ENCODE assay signal across 23 cellular contexts in the genomic region with DNA sequence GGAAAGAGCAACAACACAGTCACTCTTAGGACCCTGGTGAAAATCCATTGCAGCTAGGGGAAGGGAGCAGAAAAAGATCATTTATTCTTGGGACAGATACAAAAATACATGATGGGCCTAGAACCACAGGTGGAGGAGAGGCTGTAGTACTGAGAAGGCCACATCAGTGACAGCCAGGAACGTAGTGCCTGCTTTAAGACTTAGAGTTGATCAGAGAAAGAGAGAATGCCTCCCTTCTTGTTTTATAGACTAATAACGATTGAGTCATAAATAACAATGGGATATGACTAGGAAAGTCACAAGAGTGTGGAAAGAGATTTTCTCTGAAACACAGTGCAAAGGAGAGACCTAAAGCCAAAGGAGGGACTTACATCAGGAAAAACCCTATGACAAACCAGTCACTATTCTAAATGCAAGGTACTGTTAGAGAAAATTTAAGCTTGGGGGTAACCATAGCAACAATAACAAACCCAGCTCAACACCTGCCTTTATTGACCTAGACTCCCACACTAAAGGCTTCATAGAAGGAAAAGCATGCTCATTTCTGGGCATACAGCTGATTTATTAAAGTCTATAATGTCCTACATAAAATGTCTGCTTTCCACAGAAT.
DNase-seq lines count a peak whose midpoint lies in the region; ATAC-seq, FAIRE-seq and TF ChIP-seq lines count a peak whose summit lies in the region.
"Had no signal": no experiment of that assay in that cellular context is flagged by ENCODE, and none has a peak within 500 bp of the region (broad histone marks: within the 10 kb centered on the region; RNA-seq: fewer than 3 reads in every experiment).

No MANE protein-coding gene starts in this region.

- H3K4me1 ChIP-seq in K562 (replicated peaks in 1 of 2; ENCODE audit: control insufficient read depth in 2 of 2, insufficient read depth in 2 of 2, low read length in 2 of 2) (no peaks in the 10 kb centered on the region), left ventricle myocardium inferior (no peaks in the 10 kb centered on the region)
- H3K4me1 ChIP-seq: BLaER1 treated with 17β-estradiol and CSF1 and Interleukin-3, amounts not matched to agents 10 nM and 100 nM; gastroesophageal sphincter had no signal

- H3K9me1 ChIP-seq in K562 (ENCODE audit: control insufficient read depth, insufficient read depth, low read length) = no peaks in the 10 kb centered on the region

- 0% methylated on average over 2 of the region's 2 CpGs for WGBS in K562 (ENCODE audit: insufficient coverage, low coverage, missing lambda C conversion rate)

- intact Hi-C loops in K562 (cut with micrococcal nuclease) (no loop called here), left ventricle myocardium inferior (cut with micrococcal nuclease) (no loop called here)

- H3K9me3 ChIP-seq in K562 (replicated peaks; ENCODE audit: control insufficient read depth, insufficient read depth, low read depth, low read length) = no peaks in the 10 kb centered on the region; the same call in 1 of the 2 replicates
- no peaks in the 10 kb centered on the region for H3K9me3 ChIP-seq in left ventricle myocardium inferior (replicated peaks)
- H3K9me3 ChIP-seq: BLaER1 treated with 17β-estradiol and CSF1 and Interleukin-3, amounts not matched to agents 10 nM and 100 nM; gastroesophageal sphincter had no signal

- H3K9ac ChIP-seq in K562 (ENCODE audit: insufficient read depth in 1 of 2, low read depth in 2 of 2, low read length in 2 of 2) = no peak overlapping the region
- H3K9ac ChIP-seq: BLaER1 treated with 17β-estradiol and CSF1 and Interleukin-3, amounts not matched to agents 10 nM and 100 nM had no signal

- H3K9me3 Mint-ChIP-seq in stimulated activated memory B cell treated with anti-CD40 and anti-IgM and Interleukin-4, amounts not matched to agents 10 μg/mL and 1 μg/mL and 100 μg/mL, for 72 hours = no peaks in the 10 kb centered on the region

- FAIRE-seq in K562 (lab: Jason Lieb, UNC) = no peak
- FAIRE-seq: small intestine, urothelium cell line had no signal

- no peaks in the 10 kb centered on the region for H3K27me3 Mint-ChIP-seq in stimulated activated memory B cell treated with anti-CD40 and anti-IgM and Interleukin-4, amounts not matched to agents 10 μg/mL and 1 μg/mL and 100 μg/mL, for 72 hours
- H3K27me3 Mint-ChIP-seq: naive thymus-derived CD8-positive, alpha-beta T cell had no signal

- H3K27ac Mint-ChIP-seq in stimulated activated memory B cell treated with anti-CD40 and anti-IgM and Interleukin-4, amounts not matched to agents 10 μg/mL and 1 μg/mL and 100 μg/mL, for 72 hours = no peak overlapping the region
- H3K27ac Mint-ChIP-seq: naive thymus-derived CD8-positive, alpha-beta T cell had no signal

- ATAC-seq in K562 (no peak), HG02759 (IDR thresholded peaks at IDR 0.05; ENCODE audit: unreplicated experiment) (no peak)
- ATAC-seq in stimulated activated memory B cell treated with anti-CD40 and anti-IgM and Interleukin-4, amounts not matched to agents 10 μg/mL and 1 μg/mL and 100 μg/mL, for 72 hours = no peak
- ATAC-seq: gastroesophageal sphincter; naive thymus-derived CD8-positive, alpha-beta T cell had no signal

- no peak for TF ChIP-seq POLR2A in K562 (conservative IDR thresholded peaks at IDR 0.05)

- TF ChIP-seq RAD21 in K562 (CRISPR knock-in tag; conservative IDR thresholded peaks at IDR 0.05 in 1 of 2, IDR thresholded peaks at IDR 0.05 in 1 of 2) = no peak

- no peak for TF ChIP-seq EP300 in K562 (IDR thresholded peaks at IDR 0.05; ENCODE audit: low read length)

- TF ChIP-seq CTCF in K562 (IDR thresholded peaks at IDR 0.05 in 2 of 3, conservative IDR thresholded peaks at IDR 0.05 in 1 of 3; ENCODE audit: insufficient read depth in 2 of 3, low read depth in 1 of 3, low read length in 3 of 3) (no peak), left ventricle myocardium inferior (IDR thresholded peaks at IDR 0.05; ENCODE audit: borderline replicate concordance) (no peak)

- H3K27ac ChIP-seq in K562 (ENCODE audit: extremely low read depth, low read depth, low read length) = no peak overlapping the region
- H3K27ac ChIP-seq in left ventricle myocardium inferior (replicated peaks) = no peak overlapping the region
- H3K27ac ChIP-seq: BLaER1 treated with 17β-estradiol and CSF1 and Interleukin-3, amounts not matched to agents 10 nM and 100 nM; gastroesophageal sphincter had no signal

- H3K79me2 ChIP-seq in K562 (ENCODE audit: control insufficient read depth, insufficient read depth, low read length) = no peaks in the 10 kb centered on the region

- no peak overlapping the region for H3K4me3 ChIP-seq in K562
- H3K4me3 ChIP-seq in left ventricle myocardium inferior = no peak overlapping the region
- H3K4me3 ChIP-seq: BLaER1 treated with 17β-estradiol and CSF1 and Interleukin-3, amounts not matched to agents 10 nM and 100 nM; gastroesophageal sphincter had no signal

- POLR2A ChIA-PET in K562 (lab: Yijun Ruan, JAX) = no interaction called here

- BruUV-seq in K562 (replicated peaks; lab: Mats Ljungman, UMichigan) = no TSS peak

- in situ Hi-C loops in K562 (cut with MboI) = no loop called here

- H3K36me3 Mint-ChIP-seq in stimulated activated memory B cell treated with anti-CD40 and anti-IgM and Interleukin-4, amounts not matched to agents 10 μg/mL and 1 μg/mL and 100 μg/mL, for 72 hours = no peaks in the 10 kb centered on the region
- H3K36me3 Mint-ChIP-seq: naive thymus-derived CD8-positive, alpha-beta T cell had no signal

- H3K4me2 ChIP-seq in K562 (ENCODE audit: insufficient read depth, low read length) = no peak overlapping the region
- H3K4me2 ChIP-seq: BLaER1 treated with 17β-estradiol and CSF1 and Interleukin-3, amounts not matched to agents 10 nM and 100 nM had no signal

- DNase-seq in NCI-H510A treated with DMSO at 0.1 percent for 48 hours (lab: John Stamatoyannopoulos, UW) (peak; percentile 8), NCI-H510A (lab: John Stamatoyannopoulos, UW) (no peak), NCI-H2029 (lab: John Stamatoyannopoulos, UW) (peak; percentile 83), K562 (ENCODE audit: extremely low read depth in 1 of 4, low spot score in 3 of 4) (no peak), left ventricle myocardium inferior (no peak)
- DNase-seq in activated CD8-positive, alpha-beta memory T cell treated with anti-CD3 and anti-CD28 coated beads, Interleukin-2, amount 50 U/mL, for 48 hours = no peak
- DNase-seq: activated naive CD4-positive, alpha-beta T cell treated with Interleukin-2 at 50 U/mL for 16 hours; anterior cingulate cortex; central memory CD4-positive, alpha-beta T cell; DND-41; Karpas-422; mesendoderm; naive thymus-derived CD8-positive, alpha-beta T cell; NCI-H1048; NCI-H524; OCI-M1; small intestine; stimulated activated CD4-positive, alpha-beta T cell treated with anti-CD3 and anti-CD28 coated beads, Interleukin-4, amount 100 ng/mL, for 4 hours had no signal

- no peaks in the 10 kb centered on the region for H3K27me3 ChIP-seq in K562 (ENCODE audit: control insufficient read depth in 2 of 2, insufficient read depth in 2 of 2, low read length in 2 of 2)
- no peaks in the 10 kb centered on the region for H3K27me3 ChIP-seq in left ventricle myocardium inferior (ENCODE audit: low read depth)
- H3K27me3 ChIP-seq: BLaER1 treated with 17β-estradiol and CSF1 and Interleukin-3, amounts not matched to agents 10 nM and 100 nM; gastroesophageal sphincter had no signal

- H3K36me3 ChIP-seq in K562 (ENCODE audit: control insufficient read depth, insufficient read depth, low read length) (no peaks in the 10 kb centered on the region), left ventricle myocardium inferior (no peaks in the 10 kb centered on the region)
- H3K36me3 ChIP-seq: BLaER1 treated with 17β-estradiol and CSF1 and Interleukin-3, amounts not matched to agents 10 nM and 100 nM; gastroesophageal sphincter had no signal

- no peaks in the 10 kb centered on the region for H4K20me1 ChIP-seq in K562 (replicated peaks; ENCODE audit: control insufficient read depth, insufficient read depth, low read length)
- H4K20me1 ChIP-seq: BLaER1 treated with 17β-estradiol and CSF1 and Interleukin-3, amounts not matched to agents 10 nM and 100 nM had no signal

- no peak overlapping the region for H2AFZ ChIP-seq in K562 (ENCODE audit: low read depth, low read length)

- CTCF ChIA-PET in K562 (lab: Yijun Ruan, JAX; ENCODE audit: low intra/inter-chr PET ratio) = interaction anchor here (0.7 kb wide), 1 partner anchor 316 kb away, joined by 3 read pairs; no protein-coding TSS in a partner anchor

- H3K4me1 Mint-ChIP-seq in stimulated activated memory B cell treated with anti-CD40 and anti-IgM and Interleukin-4, amounts not matched to agents 10 μg/mL and 1 μg/mL and 100 μg/mL, for 72 hours = no peaks in the 10 kb centered on the region
- H3K4me1 Mint-ChIP-seq: naive thymus-derived CD8-positive, alpha-beta T cell had no signal

- no peak overlapping the region for H3K4me3 Mint-ChIP-seq in stimulated activated memory B cell treated with anti-CD40 and anti-IgM and Interleukin-4, amounts not matched to agents 10 μg/mL and 1 μg/mL and 100 μg/mL, for 72 hours
- H3K4me3 Mint-ChIP-seq: naive thymus-derived CD8-positive, alpha-beta T cell had no signal

TF ChIP-seq in K562, 482 proteins besides CTCF, POLR2A, EP300 and RAD21:
- TF ChIP-seq, protein P1, sequence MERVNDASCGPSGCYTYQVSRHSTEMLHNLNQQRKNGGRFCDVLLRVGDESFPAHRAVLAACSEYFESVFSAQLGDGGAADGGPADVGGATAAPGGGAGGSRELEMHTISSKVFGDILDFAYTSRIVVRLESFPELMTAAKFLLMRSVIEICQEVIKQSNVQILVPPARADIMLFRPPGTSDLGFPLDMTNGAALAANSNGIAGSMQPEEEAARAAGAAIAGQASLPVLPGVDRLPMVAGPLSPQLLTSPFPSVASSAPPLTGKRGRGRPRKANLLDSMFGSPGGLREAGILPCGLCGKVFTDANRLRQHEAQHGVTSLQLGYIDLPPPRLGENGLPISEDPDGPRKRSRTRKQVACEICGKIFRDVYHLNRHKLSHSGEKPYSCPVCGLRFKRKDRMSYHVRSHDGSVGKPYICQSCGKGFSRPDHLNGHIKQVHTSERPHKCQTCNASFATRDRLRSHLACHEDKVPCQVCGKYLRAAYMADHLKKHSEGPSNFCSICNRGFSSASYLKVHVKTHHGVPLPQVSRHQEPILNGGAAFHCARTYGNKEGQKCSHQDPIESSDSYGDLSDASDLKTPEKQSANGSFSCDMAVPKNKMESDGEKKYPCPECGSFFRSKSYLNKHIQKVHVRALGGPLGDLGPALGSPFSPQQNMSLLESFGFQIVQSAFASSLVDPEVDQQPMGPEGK (CRISPR knock-in tag; IDR thresholded peaks at IDR 0.05; ENCODE audit: borderline replicate concordance) = no peak
- TF ChIP-seq RFX1 (IDR thresholded peaks at IDR 0.05) (peak; percentile 34; the same call in 1 of the 2 replicates), JUN (IDR thresholded peaks at IDR 0.05; ENCODE audit: borderline replicate concordance, low read depth, low read length) (no peak), JUN (CRISPR knock-in tag; IDR thresholded peaks at IDR 0.05; ENCODE audit: borderline replicate concordance) (no peak)

Comparison
In these comparisons a context has a peak if more than half of its experiments do, and no peak if none do; other contexts are left out.
1. DNase-seq: peak in NCI-H510A treated with DMSO at 0.1 percent for 48 hours (single experiment) and NCI-H2029 (single experiment); none in NCI-H510A (single experiment), K562 (0 of 4), activated CD8-positive, alpha-beta memory T cell treated with anti-CD3 and anti-CD28 coated beads, Interleukin-2, amount 50 U/mL, for 48 hours (single experiment) and left ventricle myocardium inferior (single experiment).